8 cellular contexts compared by ENCODE assay signal in genomic region chr11:62753736-62754603, GRCh38. TPM values are rescaled to one million over a fixed set of nuclear protein-coding genes. Genes with fewer than 3 reads are reported as not detected.
DNase-seq lines count a peak whose midpoint lies in the region; ATAC-seq and TF ChIP-seq lines count a peak whose summit lies in the region.

ZBTB3 (minus strand) TSS chr11:62754160; CDS start chr11:62753664, 496 bp downstream.

- H3K4me1 ChIP-seq in ACC112 (ENCODE audit: control insufficient read depth, insufficient read depth, low read length, unreplicated experiment), result no peaks in the 10 kb centered on the region
- H3K4me1 ChIP-seq in mammary epithelial cell (ENCODE audit: insufficient read depth, low read length), result peaks cover 4% of the 10 kb centered on the region
- H3K4me1 ChIP-seq in smooth muscle cell (ENCODE audit: low read depth), result no peaks in the 10 kb centered on the region

- peak within 1 kb of the TSS; percentile 96 for H2AFZ ChIP-seq in ACC112 (ENCODE audit: low read length, unreplicated experiment)
- H2AFZ ChIP-seq in mammary epithelial cell (ENCODE audit: low read depth, low read length), result peak within 1 kb of the TSS; percentile 98
- peak within 1 kb of the TSS; percentile 97 for H2AFZ ChIP-seq in smooth muscle cell (ENCODE audit: low read depth)

- DNase-seq in NCI-H2196 treated with DMSO at 0.1 percent for 48 hours (lab: John Stamatoyannopoulos, UW; ENCODE audit: unreplicated experiment) (peak; percentile 99), mammary epithelial cell (peak; percentile 99), iPS-NIHi7 (ENCODE audit: extremely low spot score) (peak; percentile 93), smooth muscle cell (lab: John Stamatoyannopoulos, UW; ENCODE audit: unreplicated experiment) (peak; percentile 95)

- peak within 1 kb of the TSS; percentile 74 for H3K4me2 ChIP-seq in mammary epithelial cell (ENCODE audit: insufficient read depth, low read depth, low read length)
- peak within 1 kb of the TSS; percentile 82 for H3K4me2 ChIP-seq in smooth muscle cell

- ATAC-seq in GM18870 (IDR thresholded peaks at IDR 0.05; ENCODE audit: unreplicated experiment) (peak; percentile 97), HG03135 (IDR thresholded peaks at IDR 0.05; ENCODE audit: unreplicated experiment) (peak; percentile 94)

- no peak for TF ChIP-seq CTCF in VCaP (conservative IDR thresholded peaks at IDR 0.05)
- no peak for TF ChIP-seq CTCF in mammary epithelial cell (conservative IDR thresholded peaks at IDR 0.05 in 1 of 2, IDR thresholded peaks at IDR 0.05 in 1 of 2; ENCODE audit: extremely low read depth in 1 of 2, insufficient read depth in 1 of 2, low read depth in 1 of 2, low read length in 2 of 2)
- no peak for TF ChIP-seq CTCF in smooth muscle cell (IDR thresholded peaks at IDR 0.05; ENCODE audit: borderline replicate concordance, insufficient read depth, poor library complexity, severe bottlenecking)

- CTCF ChIA-PET in mammary epithelial cell (lab: Charles Lee; ENCODE audit: low non-redundant PET), result interaction anchor here (0.6 to 1.2 kb wide), 4 partner anchors 32 to 142 kb away, joined by 3 to 7 read pairs (median 4); partner anchors contain the start of gene TMEM179B

- H3K27ac ChIP-seq in ACC112 (ENCODE audit: low read depth, low read length) (peak within 1 kb of the TSS; percentile 79), VCaP (peak within 1 kb of the TSS; percentile 76), mammary epithelial cell (ENCODE audit: insufficient read depth, low read depth, low read length) (peak within 1 kb of the TSS; percentile 70), smooth muscle cell (ENCODE audit: low read depth) (peak within 1 kb of the TSS; percentile 73)

- WGBS in mammary epithelial cell (ENCODE audit: low coverage, missing lambda C conversion rate), result 1% methylated on average over 41 of the region's 47 CpGs
- 1% methylated on average over 46 of the region's 47 CpGs for WGBS in smooth muscle cell (ENCODE audit: low lambda C conversion rate)

- BruUV-seq in mammary epithelial cell (replicated peaks; lab: Mats Ljungman, UMichigan), result no TSS peak

- no peaks in the 10 kb centered on the region for H3K27me3 ChIP-seq in ACC112 (ENCODE audit: insufficient read depth, low read length)
- no peaks in the 10 kb centered on the region for H3K27me3 ChIP-seq in mammary epithelial cell (ENCODE audit: insufficient read depth, low read length)
- H3K27me3 ChIP-seq in smooth muscle cell (ENCODE audit: low read depth), result no peaks in the 10 kb centered on the region

- H3K9ac ChIP-seq in mammary epithelial cell (ENCODE audit: insufficient read depth, low read length) (peak within 1 kb of the TSS; percentile 81), smooth muscle cell (ENCODE audit: low read depth) (peak within 1 kb of the TSS; percentile 75)

- H3K4me3 ChIP-seq in ACC112 (ENCODE audit: low read depth, low read length) (peak within 1 kb of the TSS; percentile 91), mammary epithelial cell (replicated peaks in 1 of 3; ENCODE audit: insufficient read depth in 1 of 3, low read depth in 2 of 3, low read length in 3 of 3) (peak within 1 kb of the TSS; percentile 67 to 86 (median 71)), smooth muscle cell (peak within 1 kb of the TSS; percentile 81)

- in situ Hi-C loops in mammary epithelial cell (cut with MboI; ENCODE audit: low sequenced_read_pairs in 2 of 2), result no loop called here

- H4K20me1 ChIP-seq in mammary epithelial cell (ENCODE audit: insufficient read depth, low read length) (no peaks in the 10 kb centered on the region), smooth muscle cell (ENCODE audit: low read depth) (no peaks in the 10 kb centered on the region)

- intact Hi-C loops in mammary epithelial cell (cut with micrococcal nuclease), result loop anchor here (1.0 kb wide), 1 partner anchor 87 kb away; no protein-coding TSS in a partner anchor

- peaks cover 4% of the 10 kb centered on the region for H3K79me2 ChIP-seq in ACC112 (ENCODE audit: control insufficient read depth, insufficient read depth, low read length, unreplicated experiment)
- peaks cover 19% of the 10 kb centered on the region for H3K79me2 ChIP-seq in mammary epithelial cell (ENCODE audit: insufficient read depth, low read length)
- peaks cover 21% of the 10 kb centered on the region for H3K79me2 ChIP-seq in smooth muscle cell (ENCODE audit: low read depth)

- H3F3A ChIP-seq in smooth muscle cell (ENCODE audit: low read depth), result no peaks in the 10 kb centered on the region

- dilution Hi-C loops in mammary epithelial cell (cut with HindIII; ENCODE audit: low sequenced_read_pairs), result no loop called here

- H3K36me3 ChIP-seq in ACC112 (ENCODE audit: insufficient read depth, low read length), result peaks cover 7% of the 10 kb centered on the region
- peaks cover 3% of the 10 kb centered on the region for H3K36me3 ChIP-seq in mammary epithelial cell (ENCODE audit: insufficient read depth, low read length)
- no peaks in the 10 kb centered on the region for H3K36me3 ChIP-seq in smooth muscle cell (ENCODE audit: low read depth)

- H3K9me3 ChIP-seq in mammary epithelial cell (replicated peaks; ENCODE audit: insufficient read depth, low read length) (no peaks in the 10 kb centered on the region), smooth muscle cell (replicated peaks; ENCODE audit: low read depth) (no peaks in the 10 kb centered on the region)

RNA-seq across cellular contexts. Expression of gene ZBTB3, which starts in this region (rescaled TPM):
- total RNA-seq in mammary epithelial cell (10 to 100 TPM in 1 of 2 donors, 1 to 10 TPM in 1; 6.5 to 16.0 TPM), smooth muscle cell (3.3 TPM in 2 replicates)
- polyA plus RNA-seq in mammary epithelial cell (5.9 TPM), smooth muscle cell (2.9 and 3.6 TPM in 2 replicates)
- polyA minus RNA-seq in mammary epithelial cell, result 3.8 TPM

Comparison
In these comparisons a context has a peak if more than half of its experiments do, and no peak if none do; other contexts are left out.
1. Peak in every context shown above with its lines: DNase-seq, ATAC-seq, H3K4me3 ChIP-seq and H3K27ac ChIP-seq.